19 cellular contexts compared by ENCODE assay signal in the genomic region with DNA sequence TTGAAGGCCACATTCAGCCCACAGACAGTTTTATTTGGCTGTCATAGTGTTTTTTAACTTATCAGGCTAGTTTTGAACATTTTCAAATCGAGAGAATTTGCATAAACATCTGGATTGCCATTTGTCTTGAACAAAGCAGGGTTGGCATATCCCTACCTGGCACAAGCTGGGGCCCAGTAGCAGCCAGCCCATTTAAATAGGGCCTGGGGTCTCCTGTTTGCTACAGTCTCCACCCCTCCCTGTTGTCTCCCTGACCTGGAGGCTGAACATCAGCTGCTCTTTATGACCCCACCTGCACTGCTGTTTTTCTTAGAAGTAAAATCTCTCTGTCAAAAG. TPM values are rescaled to one million over a fixed set of nuclear protein-coding genes. Genes with fewer than 3 reads are reported as not detected.
DNase-seq lines count a peak whose midpoint lies in the region; ATAC-seq and TF ChIP-seq lines count a peak whose summit lies in the region.
"Had no signal": no experiment of that assay in that cellular context is flagged by ENCODE, and none has a peak within 500 bp of the region (broad histone marks: within the 10 kb centered on the region; RNA-seq: fewer than 3 reads in every experiment).

No MANE protein-coding gene starts in this region.

- H3K27ac ChIP-seq in CD4-positive, alpha-beta T cell (ENCODE audit: low read depth, low read length): peak overlapping the region; percentile 43
- H3K27ac ChIP-seq: body of pancreas, C4-2B, suprapubic skin had no signal

- POLR2A ChIA-PET in CD4-positive, alpha-beta T cell (lab: Charles Lee): interaction anchor here (1.0 to 1.1 kb wide), 2 partner anchors 10 to 12 kb away, joined by 3 to 6 read pairs; a partner anchor contains a TSS

- ATAC-seq in CD4-positive, alpha-beta T cell (ENCODE audit: poor library complexity): no peak
- ATAC-seq in T-helper 17 cell (no peak), memory B cell (ENCODE audit: low read depth) (peak; percentile 38), GM18909 (IDR thresholded peaks at IDR 0.05; ENCODE audit: poor library complexity, unreplicated experiment) (no peak), GM21381 (IDR thresholded peaks at IDR 0.05; ENCODE audit: unreplicated experiment) (no peak)
- ATAC-seq: body of pancreas, Panc1 had no signal

- intact Hi-C loops in CD4-positive, alpha-beta T cell (cut with DNase I, micrococcal nuclease): no loop called here

- no peaks in the 10 kb centered on the region for H3K9me3 Mint-ChIP-seq in CD4-positive, alpha-beta T cell
- peaks cover 3% of the 10 kb centered on the region for H3K9me3 Mint-ChIP-seq in memory B cell
- H3K9me3 Mint-ChIP-seq in mesothelial cell of epicardium: peaks cover 7% of the 10 kb centered on the region
- H3K9me3 Mint-ChIP-seq: neural crest cell had no signal

- H3K4me1 Mint-ChIP-seq in CD4-positive, alpha-beta T cell (ENCODE audit: low read depth): peaks cover 44% of the 10 kb centered on the region
- peaks cover 7% of the 10 kb centered on the region for H3K4me1 Mint-ChIP-seq in T-helper 17 cell
- H3K4me1 Mint-ChIP-seq in memory B cell: peaks cover 38% of the 10 kb centered on the region
- no peaks in the 10 kb centered on the region for H3K4me1 Mint-ChIP-seq in mesothelial cell of epicardium
- H3K4me1 Mint-ChIP-seq: neural crest cell had no signal

- no peak for TF ChIP-seq CTCF in CD4-positive, alpha-beta T cell (IDR thresholded peaks at IDR 0.05)
- no peak for TF ChIP-seq CTCF in GM12864 (IDR thresholded peaks at IDR 0.05; ENCODE audit: low read depth, low read length, missing control alignments)
- no peak for TF ChIP-seq CTCF in mesothelial cell of epicardium (IDR thresholded peaks at IDR 0.05; ENCODE audit: unreplicated experiment)

- no peaks in the 10 kb centered on the region for H3K27me3 ChIP-seq in CD4-positive, alpha-beta T cell (ENCODE audit: control insufficient read depth, insufficient read depth, low read length)
- H3K27me3 ChIP-seq: body of pancreas, suprapubic skin had no signal

- CTCF ChIA-PET in CD4-positive, alpha-beta T cell (lab: Charles Lee): interaction anchor here (1.0 kb wide), 1 partner anchor 15 kb away, joined by 3 read pairs; no protein-coding TSS in a partner anchor

- peak overlapping the region; percentile 25 for H3K4me3 ChIP-seq in GM12864 (ENCODE audit: low read depth, low read length)
- H3K4me3 ChIP-seq: body of pancreas, HAP-1, lung, suprapubic skin had no signal

- peak overlapping the region; percentile 60 for H3K4me3 Mint-ChIP-seq in CD4-positive, alpha-beta T cell
- H3K4me3 Mint-ChIP-seq in T-helper 17 cell (peak overlapping the region; percentile 36), memory B cell (peak overlapping the region; percentile 66), mesothelial cell of epicardium (no peak overlapping the region)
- H3K4me3 Mint-ChIP-seq: neural crest cell had no signal

- DNase-seq in CD4-positive, alpha-beta T cell: no peak
- DNase-seq in GM12864 (ENCODE audit: low read depth): no peak
- DNase-seq in T-helper 17 cell: no peak
- DNase-seq in memory B cell (ENCODE audit: low spot score in 2 of 2): no peak
- no peak for DNase-seq in mesothelial cell of epicardium (ENCODE audit: low spot score in 2 of 2, unreplicated experiment in 2 of 2)
- DNase-seq: body of pancreas, cortex of kidney, DND-41, erythroblast, NCI-H2081, SW 1271 had no signal

- H3K27me3 Mint-ChIP-seq in CD4-positive, alpha-beta T cell: no peaks in the 10 kb centered on the region
- H3K27me3 Mint-ChIP-seq in T-helper 17 cell (no peaks in the 10 kb centered on the region), memory B cell (no peaks in the 10 kb centered on the region), mesothelial cell of epicardium (ENCODE audit: low read depth) (no peaks in the 10 kb centered on the region)

- H3K9me3 ChIP-seq in CD4-positive, alpha-beta T cell (ENCODE audit: control insufficient read depth, low read length): no peaks in the 10 kb centered on the region
- H3K9me3 ChIP-seq in T-helper 17 cell (ENCODE audit: control insufficient read depth, low read length, poor library complexity, severe bottlenecking): no peaks in the 10 kb centered on the region
- H3K9me3 ChIP-seq: body of pancreas, HAP-1, suprapubic skin had no signal

- peak overlapping the region; percentile 86 for H3K27ac Mint-ChIP-seq in CD4-positive, alpha-beta T cell
- H3K27ac Mint-ChIP-seq in T-helper 17 cell (peak overlapping the region; percentile 86), memory B cell (peak overlapping the region; percentile 90), mesothelial cell of epicardium (no peak overlapping the region)

- H3K36me3 Mint-ChIP-seq in CD4-positive, alpha-beta T cell (ENCODE audit: low read depth): no peaks in the 10 kb centered on the region
- H3K36me3 Mint-ChIP-seq in T-helper 17 cell (ENCODE audit: low read depth) (no peaks in the 10 kb centered on the region), memory B cell (peaks cover 14% of the 10 kb centered on the region), mesothelial cell of epicardium (peaks cover 2% of the 10 kb centered on the region)

RNA-seq across cellular contexts. Expression of a gene that starts 10.5 kb away (rescaled TPM):
- total RNA-seq in CD4-positive, alpha-beta T cell: 10 to 100 TPM; 19.0 to 20.9 TPM
- total RNA-seq in T-helper 17 cell: 1 to 10 TPM; 8.0 to 8.5 TPM
- 12.9 to 15.9 TPM (median 15.2 TPM) in 3 replicates for total RNA-seq in mesothelial cell of epicardium
